In the genomic region with DNA sequence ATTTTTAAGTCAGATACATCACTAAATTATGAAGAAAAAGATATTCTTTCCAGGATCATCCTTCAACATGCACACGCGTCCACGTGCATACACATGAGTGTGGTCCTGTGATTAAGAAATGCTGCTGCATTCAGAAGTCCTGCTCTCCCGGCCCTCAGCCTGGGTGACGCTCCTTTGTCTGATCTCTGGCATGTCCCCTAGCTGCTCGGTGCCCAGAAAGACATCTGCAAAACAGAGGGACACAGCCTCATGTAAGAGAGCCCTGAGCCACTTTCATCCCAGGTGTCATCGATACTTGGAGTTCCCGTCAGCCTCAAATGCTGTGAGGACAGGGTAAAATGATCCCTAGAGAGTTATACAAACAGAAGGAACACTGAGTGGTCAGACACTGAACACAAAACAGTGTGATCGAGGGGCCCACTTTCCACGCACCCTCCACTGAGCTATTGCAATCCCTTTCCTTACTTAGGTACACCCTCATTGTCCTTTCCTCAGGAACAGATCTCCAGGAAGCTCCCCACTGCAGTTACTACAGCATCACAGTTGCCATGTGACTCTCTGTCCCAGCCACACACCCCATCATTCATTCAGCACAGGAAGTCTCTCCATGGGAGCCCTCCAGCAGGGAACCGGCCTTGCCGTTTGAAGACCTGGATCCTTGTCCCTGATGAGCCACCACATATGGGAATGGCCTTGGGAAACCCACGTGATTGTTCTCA, we compare ENCODE assay signal across 1 cellular context.
TF ChIP-seq lines count a peak whose summit lies in the region.

No MANE protein-coding gene starts in this region.

TF ChIP-seq in GM23338, 12 proteins besides CTCF, POLR2A, EP300 and RAD21:
- TF ChIP-seq ZNF462 (CRISPR knock-in tag; IDR thresholded peaks at IDR 0.05) (no peak), ZNF331 (CRISPR knock-in tag; IDR thresholded peaks at IDR 0.05; ENCODE audit: low read depth) (no peak), EZH2phosphoT487 (IDR thresholded peaks at IDR 0.05; ENCODE audit: unreplicated experiment) (no peak), REST (IDR thresholded peaks at IDR 0.05; ENCODE audit: unreplicated experiment) (no peak), CREB1 (CRISPR knock-in tag; IDR thresholded peaks at IDR 0.05; ENCODE audit: low read depth) (no peak), NANOG (IDR thresholded peaks at IDR 0.05; ENCODE audit: borderline replicate concordance) (no peak), EZH2 (IDR thresholded peaks at IDR 0.05; ENCODE audit: low read depth, unreplicated experiment) (no peak), STAT1 (IDR thresholded peaks at IDR 0.05; ENCODE audit: unreplicated experiment) (no peak), POLR2AphosphoS5 (IDR thresholded peaks at IDR 0.05; ENCODE audit: low read depth) (no peak)
TF ChIP-seq in GM23338: peak in this region for 0.
